ENCODE assay signal across 8 cellular contexts in genomic region chr1:33081554-33082305, GRCh38. TPM values are rescaled to one million over a fixed set of nuclear protein-coding genes. Genes with fewer than 3 reads are reported as not detected.
DNase-seq lines count a peak whose midpoint lies in the region; ATAC-seq lines count a peak whose summit lies in the region.

No MANE protein-coding gene starts in this region.

- no peak for DNase-seq in activated naive CD8-positive, alpha-beta T cell treated with anti-CD3 and anti-CD28 coated beads, Interleukin-2, amount 10 ng/mL, durations not matched to agents 7 days and 5 days
- no peak for DNase-seq in immature natural killer cell
- DNase-seq in stimulated activated effector memory CD8-positive, alpha-beta T cell treated with anti-CD3 and anti-CD28 coated beads, Interleukin-12 subunit alpha, Interleukin-12 subunit beta, amount 100 ng/mL, for 72 hours (ENCODE audit: low spot score in 2 of 2): no peak
- no peak for DNase-seq in NCI-H187 treated with DMSO at 0.1 percent for 48 hours (lab: John Stamatoyannopoulos, UW)
- DNase-seq in NCI-H2081 (lab: John Stamatoyannopoulos, UW): no peak
- no peak for DNase-seq in mesenteric fat pad (ENCODE audit: low spot score)

- no peaks in the 10 kb centered on the region for H3K9me3 Mint-ChIP-seq in activated naive CD8-positive, alpha-beta T cell treated with anti-CD3 and anti-CD28 coated beads, Interleukin-2, amount 10 ng/mL, durations not matched to agents 7 days and 5 days
- no peaks in the 10 kb centered on the region for H3K9me3 Mint-ChIP-seq in immature natural killer cell
- H3K9me3 Mint-ChIP-seq in stimulated activated effector memory CD8-positive, alpha-beta T cell treated with anti-CD3 and anti-CD28 coated beads, Interleukin-12 subunit alpha, Interleukin-12 subunit beta, amount 100 ng/mL, for 72 hours: no peaks in the 10 kb centered on the region

- peak overlapping the region; percentile 55 for H3K27ac Mint-ChIP-seq in activated naive CD8-positive, alpha-beta T cell treated with anti-CD3 and anti-CD28 coated beads, Interleukin-2, amount 10 ng/mL, durations not matched to agents 7 days and 5 days
- peak overlapping the region in 2 of 6 donors; percentile 47 to 73 for H3K27ac Mint-ChIP-seq in immature natural killer cell
- H3K27ac Mint-ChIP-seq in stimulated activated effector memory CD8-positive, alpha-beta T cell treated with anti-CD3 and anti-CD28 coated beads, Interleukin-12 subunit alpha, Interleukin-12 subunit beta, amount 100 ng/mL, for 72 hours: no peak overlapping the region

- ATAC-seq in HG03280 (IDR thresholded peaks at IDR 0.05; ENCODE audit: unreplicated experiment): peak; percentile 7
- no peak for ATAC-seq in activated naive CD8-positive, alpha-beta T cell treated with anti-CD3 and anti-CD28 coated beads, Interleukin-2, amount 10 ng/mL, durations not matched to agents 7 days and 5 days (ENCODE audit: low read depth)
- ATAC-seq in stimulated activated effector memory CD8-positive, alpha-beta T cell treated with anti-CD3 and anti-CD28 coated beads, Interleukin-12 subunit alpha, Interleukin-12 subunit beta, amount 100 ng/mL, for 72 hours: no peak
- no peak for ATAC-seq in GM21717 (IDR thresholded peaks at IDR 0.05; ENCODE audit: unreplicated experiment)

- H3K27me3 Mint-ChIP-seq in activated naive CD8-positive, alpha-beta T cell treated with anti-CD3 and anti-CD28 coated beads, Interleukin-2, amount 10 ng/mL, durations not matched to agents 7 days and 5 days: peaks cover 6% of the 10 kb centered on the region
- H3K27me3 Mint-ChIP-seq in immature natural killer cell (ENCODE audit: low read depth in 3 of 3): peaks cover 6 to 14% (median 7%) of the 10 kb centered on the region in 3 donors

- H3K4me3 Mint-ChIP-seq in activated naive CD8-positive, alpha-beta T cell treated with anti-CD3 and anti-CD28 coated beads, Interleukin-2, amount 10 ng/mL, durations not matched to agents 7 days and 5 days: peak overlapping the region; percentile 88
- H3K4me3 Mint-ChIP-seq in immature natural killer cell: peak overlapping the region; percentile 72 to 86 (median 82)
- peak overlapping the region; percentile 65 for H3K4me3 Mint-ChIP-seq in stimulated activated effector memory CD8-positive, alpha-beta T cell treated with anti-CD3 and anti-CD28 coated beads, Interleukin-12 subunit alpha, Interleukin-12 subunit beta, amount 100 ng/mL, for 72 hours

- H3K36me3 Mint-ChIP-seq in activated naive CD8-positive, alpha-beta T cell treated with anti-CD3 and anti-CD28 coated beads, Interleukin-2, amount 10 ng/mL, durations not matched to agents 7 days and 5 days: peaks cover 5% of the 10 kb centered on the region
- H3K36me3 Mint-ChIP-seq in immature natural killer cell: no peaks in the 10 kb centered on the region
- peaks cover 3% of the 10 kb centered on the region for H3K36me3 Mint-ChIP-seq in stimulated activated effector memory CD8-positive, alpha-beta T cell treated with anti-CD3 and anti-CD28 coated beads, Interleukin-12 subunit alpha, Interleukin-12 subunit beta, amount 100 ng/mL, for 72 hours

- peaks cover 27% of the 10 kb centered on the region for H3K4me1 Mint-ChIP-seq in activated naive CD8-positive, alpha-beta T cell treated with anti-CD3 and anti-CD28 coated beads, Interleukin-2, amount 10 ng/mL, durations not matched to agents 7 days and 5 days
- H3K4me1 Mint-ChIP-seq in immature natural killer cell: peaks cover 25% of the 10 kb centered on the region in 2 donors
- peaks cover 12% of the 10 kb centered on the region for H3K4me1 Mint-ChIP-seq in stimulated activated effector memory CD8-positive, alpha-beta T cell treated with anti-CD3 and anti-CD28 coated beads, Interleukin-12 subunit alpha, Interleukin-12 subunit beta, amount 100 ng/mL, for 72 hours

- POLR2A ChIA-PET in activated naive CD8-positive, alpha-beta T cell treated with anti-CD3 and anti-CD28 coated beads, Interleukin-2, amount 10 ng/mL, durations not matched to agents 7 days and 5 days (lab: Charles Lee): interaction anchor here (1.8 to 2.4 kb wide), 2 partner anchors 17 to 46 kb away, joined by 7 to 12 read pairs; no protein-coding TSS in a partner anchor

RNA-seq across cellular contexts. Expression of gene AZIN2, which starts 0.8 kb away (rescaled TPM):
- 10 to 100 TPM; 16.5 to 16.6 TPM for total RNA-seq in activated naive CD8-positive, alpha-beta T cell treated with anti-CD3 and anti-CD28 coated beads, Interleukin-2, amount 10 ng/mL, durations not matched to agents 7 days and 5 days
- polyA plus RNA-seq in immature natural killer cell: 1 to 10 TPM; 1.6 to 2.9 (median 1.8) TPM
- total RNA-seq in mesenteric fat pad: 2.1 TPM

RNA-seq across cellular contexts. Expression of gene AK2, which starts 45.0 kb away (rescaled TPM):
- total RNA-seq in activated naive CD8-positive, alpha-beta T cell treated with anti-CD3 and anti-CD28 coated beads, Interleukin-2, amount 10 ng/mL, durations not matched to agents 7 days and 5 days: 100 to 1,000 TPM; 197 to 201 TPM
- 100 to 1,000 TPM; 138 to 174 (median 143) TPM for polyA plus RNA-seq in immature natural killer cell
- total RNA-seq in mesenteric fat pad: 159 TPM
